8 cellular contexts compared by ENCODE assay signal in genomic region chr18:4106407-4107033, GRCh38.
DNase-seq lines count a peak whose midpoint lies in the region; ATAC-seq and TF ChIP-seq lines count a peak whose summit lies in the region.

No MANE protein-coding gene starts in this region.

- peak; percentile 72 for TF ChIP-seq CTCF in AG04449 (IDR thresholded peaks at IDR 0.05; ENCODE audit: insufficient read depth, low read length, missing control alignments)
- TF ChIP-seq CTCF in GM12874 (IDR thresholded peaks at IDR 0.05; ENCODE audit: insufficient read depth, low read depth, low read length): peak; percentile 74
- peak; percentile 91 for TF ChIP-seq CTCF in Panc1 (IDR thresholded peaks at IDR 0.05)
- TF ChIP-seq CTCF in gastroesophageal sphincter (IDR thresholded peaks at IDR 0.05): peak in 3 of 4 experiments; percentile 29 to 72 (median 54)

- POLR2A ChIA-PET in AG04449 (lab: Yijun Ruan, JAX) (no interaction called here), Panc1 (lab: Charles Lee) (no interaction called here)

- H3K27ac ChIP-seq in Panc1 (ENCODE audit: low read length) (no peak overlapping the region), gastroesophageal sphincter (no peak overlapping the region), aorta (ENCODE audit: low read depth in 1 of 2, low read length in 2 of 2) (no peak overlapping the region)

- no TSS peak for BruUV-seq in Panc1 (replicated peaks; lab: Mats Ljungman, UMichigan)

- H3K27me3 ChIP-seq in Panc1 (ENCODE audit: control insufficient read depth, insufficient read depth, low read length) (no peaks in the 10 kb centered on the region), gastroesophageal sphincter (peaks cover 6% of the 10 kb centered on the region), aorta (ENCODE audit: control insufficient read depth in 1 of 2, insufficient read depth in 2 of 2, low read length in 1 of 2) (no peaks in the 10 kb centered on the region)

- ATAC-seq in HG03342 (IDR thresholded peaks at IDR 0.05; ENCODE audit: unreplicated experiment) (peak; percentile 74), Panc1 (peak; percentile 92), gastroesophageal sphincter (no peak), aorta (ENCODE audit: low FRiP score) (peak; percentile 88)

- H3K36me3 ChIP-seq in Panc1 (ENCODE audit: control insufficient read depth, insufficient read depth, low read length): no peaks in the 10 kb centered on the region
- no peaks in the 10 kb centered on the region for H3K36me3 ChIP-seq in gastroesophageal sphincter
- no peaks in the 10 kb centered on the region for H3K36me3 ChIP-seq in aorta (ENCODE audit: control insufficient read depth in 1 of 2, insufficient read depth in 2 of 2, low read length in 1 of 2)

- intact Hi-C loops in Panc1 (cut with micrococcal nuclease; ENCODE audit: unreplicated experiment): no loop called here
- intact Hi-C loops in aorta (cut with DNase I): loop anchor here (2.0 to 10.0 kb wide), 5 partner anchors 138 to 950 kb away; partner anchors contain the start of gene DLGAP1 (in 1 of the 2)

- H3K4me3 ChIP-seq in AG04449 (ENCODE audit: low read depth, low read length) (no peak overlapping the region), Panc1 (ENCODE audit: low read depth in 2 of 2, low read length in 2 of 2) (peak overlapping the region; percentile 2 to 17; a peak in 2 of 4 replicates), gastroesophageal sphincter (peak overlapping the region in 1 of 2 donors; percentile 5), aorta (ENCODE audit: low read length in 2 of 2) (peak overlapping the region; percentile 26 to 76)

- in situ Hi-C loops in Panc1 (cut with HindIII; ENCODE audit: low pct_unique_long_range_greater_than_20kb, low sequenced_read_pairs): no loop called here

- 30 to 33% methylated on average over 10 to 11 of the region's 13 CpGs for WGBS in gastroesophageal sphincter (ENCODE audit: low coverage in 1 of 2), 2 donors
- 25% methylated on average over 13 of the region's 13 CpGs for WGBS in aorta, 2 donors

- no peaks in the 10 kb centered on the region; the same call in 1 of the 2 replicates for H3K4me1 ChIP-seq in Panc1 (ENCODE audit: control insufficient read depth, insufficient read depth, low read length)
- H3K4me1 ChIP-seq in gastroesophageal sphincter: no peaks in the 10 kb centered on the region
- H3K4me1 ChIP-seq in aorta (ENCODE audit: control insufficient read depth in 1 of 2, insufficient read depth in 2 of 2, low read length in 2 of 2): no peaks in the 10 kb centered on the region

- H3K9me3 ChIP-seq in Panc1 (ENCODE audit: control insufficient read depth, insufficient read depth, low read depth, low read length): no peaks in the 10 kb centered on the region
- H3K9me3 ChIP-seq in gastroesophageal sphincter: no peaks in the 10 kb centered on the region
- no peaks in the 10 kb centered on the region for H3K9me3 ChIP-seq in aorta (ENCODE audit: control insufficient read depth, low read length)

- no peak for TF ChIP-seq POLR2A in gastroesophageal sphincter (IDR thresholded peaks at IDR 0.05)

- DNase-seq in AG04449 (ENCODE audit: low read depth, low spot score): no peak
- DNase-seq in Panc1 (ENCODE audit: low read depth, low spot score): peak; percentile 51
- peak; percentile 26 for DNase-seq in activated T-helper 9 cell treated with anti-CD3 and anti-CD28 coated beads, Interleukin-2, amount 50 U/mL, for 16 hours (ENCODE audit: low read depth)
- DNase-seq in pons (ENCODE audit: low spot score): peak; percentile 81
- DNase-seq in aorta: peak; percentile 64 to 89

- CTCF ChIA-PET in AG04449 (lab: Yijun Ruan, JAX): interaction anchor here (0.6 to 3.3 kb wide), 16 partner anchors 9 to 1127 kb away, joined by 3 to 42 read pairs (median 4); no protein-coding TSS in a partner anchor
- CTCF ChIA-PET in Panc1 (lab: Charles Lee): interaction anchor here (0.7 kb wide), 1 partner anchor 952 kb away, joined by 3 read pairs; no protein-coding TSS in a partner anchor

- no peak for TF ChIP-seq EP300 in gastroesophageal sphincter (IDR thresholded peaks at IDR 0.05)
